23 cellular contexts compared by ENCODE assay signal in genomic region chr1:94683886-94684285, GRCh38.
"Had no signal": no experiment of that assay in that cellular context is flagged by ENCODE, and none has a peak within 500 bp of the region (broad histone marks: within the 10 kb centered on the region; RNA-seq: fewer than 3 reads in every experiment).

No MANE protein-coding gene starts in this region.

- H3K9me3 ChIP-seq: gastroesophageal sphincter, heart left ventricle, neutrophil, prostate gland, right atrium auricular region, stomach, thyroid gland had no signal

- H3K4me1 ChIP-seq: foreskin keratinocyte, parathyroid adenoma, prostate gland, thyroid gland had no signal

- H3K79me2 ChIP-seq: hepatocyte, parathyroid adenoma had no signal

- H3K36me3 ChIP-seq: gastroesophageal sphincter, heart left ventricle, neutrophil, prostate gland, right atrium auricular region, stomach, thyroid gland had no signal

- H3K27ac ChIP-seq: epithelial cell of prostate, foreskin keratinocyte, gastroesophageal sphincter, heart left ventricle, hepatocyte, neutrophil, parathyroid adenoma, prostate gland, right atrium auricular region, stomach, thyroid gland had no signal

- H3K9ac ChIP-seq: parathyroid adenoma had no signal

- H3K4me3 ChIP-seq: gastroesophageal sphincter, heart left ventricle, hepatocyte, lung, prostate gland, right atrium auricular region, stomach, thyroid gland had no signal

- H3K27me3 ChIP-seq: foreskin keratinocyte, gastroesophageal sphincter, heart left ventricle, hepatocyte, neutrophil, right atrium auricular region, stomach, thyroid gland had no signal

- H3K4me2 ChIP-seq: hepatocyte had no signal

- H2AFZ ChIP-seq: hepatocyte, parathyroid adenoma had no signal

- DNase-seq: caudate nucleus; cerebellar nuclear complex; cortex of kidney; foreskin keratinocyte; heart left ventricle; kidney; mesendoderm; midbrain; natural killer cell; stimulated activated CD4-positive, alpha-beta T cell treated with anti-CD3 and anti-CD28 coated beads, Interleukin-2, amount 100 ng/mL, for 24 hours; stimulated activated CD4-positive, alpha-beta T cell treated with anti-CD3 and anti-CD28 coated beads, Interleukin-4, amount 100 ng/mL, for 24 hours; stimulated activated naive CD4-positive, alpha-beta T cell treated with Interleukin-2 at 50 U/mL for 16 hours; stomach; thyroid gland; trophoblast cell had no signal
